Comparison of ENCODE assay signal across 17 cellular contexts in genomic region chr2:241575624-241576292, GRCh38. TPM values are rescaled to one million over a fixed set of nuclear protein-coding genes. Genes with fewer than 3 reads are reported as not detected.
DNase-seq lines count a peak whose midpoint lies in the region; ATAC-seq and TF ChIP-seq lines count a peak whose summit lies in the region.
"Had no signal": no experiment of that assay in that cellular context is flagged by ENCODE, and none has a peak within 500 bp of the region (broad histone marks: within the 10 kb centered on the region; RNA-seq: fewer than 3 reads in every experiment).

No MANE protein-coding gene starts in this region.

- H3K4me3 ChIP-seq in IMR-90 (ENCODE audit: insufficient read depth, low read depth, low read length) = no peak overlapping the region
- H3K4me3 ChIP-seq: GM23248, PC-9, SJCRH30 had no signal

- peaks cover 23% of the 10 kb centered on the region for H3K36me3 ChIP-seq in IMR-90 (ENCODE audit: control insufficient read depth, insufficient read depth, low read length)

- DNase-seq in IMR-90 = no peak
- peak; percentile 38 for DNase-seq in ecto neural progenitor cell (ENCODE audit: low spot score)
- no peak for DNase-seq in stimulated activated naive B cell treated with anti-CD40 and anti-IgM and Interleukin-4, amounts not matched to agents 10 μg/mL and 1 μg/mL and 100 μg/mL, for 72 hours
- DNase-seq in activated T-cell treated with anti-CD3 and anti-CD28 coated beads, Interleukin-2, amount 50 U/mL, for 72 hours = no peak
- no peak for DNase-seq in A172 (ENCODE audit: low spot score)
- DNase-seq in cerebellum (ENCODE audit: low spot score) = no peak
- DNase-seq: CD4-positive, CD25-positive, alpha-beta regulatory T cell; GM23248; Kasumi-1; NCI-H1105; NCI-H1694; NCI-H510A treated with DMSO at 0.1 percent for 48 hours; NCI-H82; PC-9; SJCRH30 had no signal

- peaks cover 19% of the 10 kb centered on the region for H4K20me1 ChIP-seq in IMR-90 (ENCODE audit: insufficient read depth, low read length)

- ATAC-seq in IMR-90 (ENCODE audit: low read depth) = no peak
- no peak for ATAC-seq in stimulated activated naive B cell treated with anti-CD40 and anti-IgM and Interleukin-4, amounts not matched to agents 10 μg/mL and 1 μg/mL and 100 μg/mL, for 72 hours (replicated peaks)
- ATAC-seq in activated T-cell treated with anti-CD3 and anti-CD28 coated beads, Interleukin-2, amount 50 U/mL, for 72 hours (replicated peaks in 1 of 2) = no peak

- TF ChIP-seq POLR2A in IMR-90 (IDR thresholded peaks at IDR 0.05; ENCODE audit: low read depth, low read length) = no peak

- H4K91ac ChIP-seq in IMR-90 (ENCODE audit: insufficient read depth, low read depth, low read length) = no peak overlapping the region

- peak overlapping the region; percentile 82 for H2AK9ac ChIP-seq in IMR-90 (replicated peaks; ENCODE audit: low read depth, low read length, poor library complexity)

- no peak overlapping the region for H3K4me3 Mint-ChIP-seq in nephron
- H3K4me3 Mint-ChIP-seq in stimulated activated naive B cell treated with anti-CD40 and anti-IgM and Interleukin-4, amounts not matched to agents 10 μg/mL and 1 μg/mL and 100 μg/mL, for 72 hours = no peak overlapping the region
- no peak overlapping the region for H3K4me3 Mint-ChIP-seq in activated T-cell treated with anti-CD3 and anti-CD28 coated beads, Interleukin-2, amount 50 U/mL, for 72 hours
- H3K4me3 Mint-ChIP-seq: B cell; CD4-positive, CD25-positive, alpha-beta regulatory T cell had no signal

- no peaks in the 10 kb centered on the region; a peak in 1 of 4 replicates for H3K79me1 ChIP-seq in IMR-90 (ENCODE audit: low read depth in 1 of 2, low read length in 2 of 2)

- H3K4ac ChIP-seq in IMR-90 (ENCODE audit: low read depth, low read length) = no peak overlapping the region

- peaks cover 55% of the 10 kb centered on the region for H3K36me3 Mint-ChIP-seq in nephron (ENCODE audit: low read depth)
- peaks cover 22 to 42% of the 10 kb centered on the region in 2 donors for H3K36me3 Mint-ChIP-seq in stimulated activated naive B cell treated with anti-CD40 and anti-IgM and Interleukin-4, amounts not matched to agents 10 μg/mL and 1 μg/mL and 100 μg/mL, for 72 hours
- H3K36me3 Mint-ChIP-seq in activated T-cell treated with anti-CD3 and anti-CD28 coated beads, Interleukin-2, amount 50 U/mL, for 72 hours (ENCODE audit: insufficient read depth in 2 of 2) = no peaks in the 10 kb centered on the region

- H3K18ac ChIP-seq in IMR-90 (ENCODE audit: low read depth, low read length) = no peak overlapping the region

- H4K8ac ChIP-seq in IMR-90 (ENCODE audit: low read depth in 2 of 2, low read length in 2 of 2) = no peak overlapping the region

- TF ChIP-seq CTCF in IMR-90 (conservative IDR thresholded peaks at IDR 0.05; ENCODE audit: low read depth, low read length) = no peak
- no peak for TF ChIP-seq CTCF in nephron (IDR thresholded peaks at IDR 0.05; ENCODE audit: unreplicated experiment in 3 of 3)

- no peak overlapping the region for H2AFZ ChIP-seq in IMR-90 (replicated peaks; ENCODE audit: low read length, poor library complexity)
- H2AFZ ChIP-seq: GM23248, PC-9 had no signal

- peaks cover 5% of the 10 kb centered on the region; the same call in 1 of the 2 replicates for H3K4me1 ChIP-seq in IMR-90 (ENCODE audit: control insufficient read depth, insufficient read depth, low read length)
- H3K4me1 ChIP-seq: SJCRH30 had no signal

- H2BK15ac ChIP-seq in IMR-90 (ENCODE audit: low read depth, low read length) = no peak overlapping the region

- intact Hi-C loops in IMR-90 (cut with micrococcal nuclease) = no loop called here

- no peak overlapping the region for H3K9ac ChIP-seq in IMR-90 (ENCODE audit: low read depth, low read length)
- H3K9ac ChIP-seq: GM23248 had no signal

- CTCF ChIA-PET in IMR-90 (lab: Yijun Ruan, JAX) = no interaction called here

- H3K27me3 ChIP-seq in IMR-90 (ENCODE audit: control insufficient read depth, insufficient read depth, low read length) = no peaks in the 10 kb centered on the region
- H3K27me3 ChIP-seq: SJCRH30 had no signal

- BruUV-seq in IMR-90 (replicated peaks; lab: Mats Ljungman, UMichigan) = no TSS peak

- in situ Hi-C loops in IMR-90 (cut with MboI; ENCODE audit: low sequenced_read_pairs) = no loop called here

- H3K23ac ChIP-seq in IMR-90 (ENCODE audit: low read depth, low read length) = no peak overlapping the region

- dilution Hi-C loops in IMR-90 (cut with HindIII; ENCODE audit: low sequenced_read_pairs, unreplicated experiment) = no loop called here

- H2BK20ac ChIP-seq in IMR-90 (ENCODE audit: low read depth, low read length) = no peak overlapping the region

- H3K27me3 Mint-ChIP-seq in nephron (ENCODE audit: low read depth) = peaks cover 11% of the 10 kb centered on the region
- H3K27me3 Mint-ChIP-seq in stimulated activated naive B cell treated with anti-CD40 and anti-IgM and Interleukin-4, amounts not matched to agents 10 μg/mL and 1 μg/mL and 100 μg/mL, for 72 hours = no peaks in the 10 kb centered on the region
- no peaks in the 10 kb centered on the region for H3K27me3 Mint-ChIP-seq in activated T-cell treated with anti-CD3 and anti-CD28 coated beads, Interleukin-2, amount 50 U/mL, for 72 hours (ENCODE audit: low read depth)
- H3K27me3 Mint-ChIP-seq: B cell; CD4-positive, CD25-positive, alpha-beta regulatory T cell had no signal

- H3K56ac ChIP-seq in IMR-90 (ENCODE audit: extremely low read depth, insufficient read depth, low read length) = no peak overlapping the region

- peaks cover 22% of the 10 kb centered on the region for H3K4me1 Mint-ChIP-seq in nephron
- peaks cover 0 to 5% of the 10 kb centered on the region in 2 donors for H3K4me1 Mint-ChIP-seq in stimulated activated naive B cell treated with anti-CD40 and anti-IgM and Interleukin-4, amounts not matched to agents 10 μg/mL and 1 μg/mL and 100 μg/mL, for 72 hours
- H3K4me1 Mint-ChIP-seq in activated T-cell treated with anti-CD3 and anti-CD28 coated beads, Interleukin-2, amount 50 U/mL, for 72 hours (ENCODE audit: low read depth) = no peaks in the 10 kb centered on the region
- H3K4me1 Mint-ChIP-seq: CD4-positive, CD25-positive, alpha-beta regulatory T cell had no signal

- TF ChIP-seq RAD21 in IMR-90 (IDR thresholded peaks at IDR 0.05; ENCODE audit: low read length) = no peak

- H2BK120ac ChIP-seq in IMR-90 (ENCODE audit: low read depth, low read length) = no peak overlapping the region

- no peak overlapping the region for H2BK5ac ChIP-seq in IMR-90 (ENCODE audit: low read depth, low read length, poor library complexity, severe bottlenecking)

- no peaks in the 10 kb centered on the region for H3K9me3 ChIP-seq in IMR-90 (ENCODE audit: control insufficient read depth, insufficient read depth, low read length)

- 100% methylated on average over 2 of the region's 5 CpGs; no CpG with 5 or more reads in 1 of the 2 experiments for WGBS in IMR-90 (ENCODE audit: extremely low coverage in 2 of 2, insufficient read length in 1 of 2), 2 experiments

- H2AK5ac ChIP-seq in IMR-90 (ENCODE audit: low read depth, low read length) = no peak overlapping the region

- H3K9me3 Mint-ChIP-seq in nephron = peaks cover 18% of the 10 kb centered on the region
- H3K9me3 Mint-ChIP-seq in stimulated activated naive B cell treated with anti-CD40 and anti-IgM and Interleukin-4, amounts not matched to agents 10 μg/mL and 1 μg/mL and 100 μg/mL, for 72 hours = no peaks in the 10 kb centered on the region
- no peaks in the 10 kb centered on the region for H3K9me3 Mint-ChIP-seq in activated T-cell treated with anti-CD3 and anti-CD28 coated beads, Interleukin-2, amount 50 U/mL, for 72 hours
- H3K9me3 Mint-ChIP-seq: CD4-positive, CD25-positive, alpha-beta regulatory T cell had no signal

- H3K4me2 ChIP-seq in IMR-90 (ENCODE audit: low read depth, low read length) = no peak overlapping the region
- H3K4me2 ChIP-seq: PC-9 had no signal

- H3K14ac ChIP-seq in IMR-90 (replicated peaks; ENCODE audit: low read depth, low read length) = no peak overlapping the region

- no peak overlapping the region for H3K27ac ChIP-seq in IMR-90 (ENCODE audit: insufficient read depth, low read length)
- H3K27ac ChIP-seq: GM23248, PC-9, SJCRH30 had no signal

- H4K5ac ChIP-seq in IMR-90 (ENCODE audit: low read depth, low read length) = no peak overlapping the region

- POLR2A ChIA-PET in IMR-90 (lab: Charles Lee; ENCODE audit: unreplicated experiment) = no interaction called here

- peak overlapping the region in 2 of 3 experiments; percentile 41 to 83 for H3K27ac Mint-ChIP-seq in nephron
- H3K27ac Mint-ChIP-seq in stimulated activated naive B cell treated with anti-CD40 and anti-IgM and Interleukin-4, amounts not matched to agents 10 μg/mL and 1 μg/mL and 100 μg/mL, for 72 hours = peak overlapping the region; percentile 38
- no peak overlapping the region for H3K27ac Mint-ChIP-seq in activated T-cell treated with anti-CD3 and anti-CD28 coated beads, Interleukin-2, amount 50 U/mL, for 72 hours
- H3K27ac Mint-ChIP-seq: B cell had no signal

- H3K9me1 ChIP-seq in IMR-90 (ENCODE audit: insufficient read depth, low read length) = no peaks in the 10 kb centered on the region; the same call in 1 of the 2 replicates

TF ChIP-seq in IMR-90, 13 proteins besides CTCF, POLR2A, EP300 and RAD21 (continues in another document):
- no peak for TF ChIP-seq NFE2L2 (IDR thresholded peaks at IDR 0.05; ENCODE audit: low read depth, low read length)
- no peak for TF ChIP-seq RCOR1 (IDR thresholded peaks at IDR 0.05; ENCODE audit: insufficient replicate concordance, low read length)
- TF ChIP-seq MAZ (IDR thresholded peaks at IDR 0.05; ENCODE audit: borderline replicate concordance, low read depth, low read length) = no peak
- TF ChIP-seq SMC3 (IDR thresholded peaks at IDR 0.05; ENCODE audit: low read depth, low read length) = no peak
- TF ChIP-seq FOS (IDR thresholded peaks at IDR 0.05; ENCODE audit: low read depth, low read length) = no peak
- no peak for TF ChIP-seq CEBPB (IDR thresholded peaks at IDR 0.05; ENCODE audit: low read depth, low read length)
- TF ChIP-seq RFX5 (IDR thresholded peaks at IDR 0.05; ENCODE audit: low read depth, low read length) = no peak

RNA-seq across cellular contexts. Expression of gene BOK, which starts 17.2 kb away (rescaled TPM):
- total RNA-seq in IMR-90 (2012; rRNA removed) (13.3 and 15.8 TPM in 2 replicates), cerebellum (19.1 TPM)
- 34.4 and 37.4 TPM in 2 replicates for polyA plus RNA-seq in IMR-90 (2012; rRNA removed)
- 28.7 and 58.2 TPM in 2 replicates for polyA plus RNA-seq in IMR-90 (2012; cell fraction: cytosol; rRNA removed)
- 40.1 and 75.2 TPM in 2 replicates for polyA plus RNA-seq in IMR-90 (2012; cell fraction: nucleus; rRNA removed; ENCODE audit: low replicate concordance)
- total RNA-seq in activated T-cell treated with anti-CD3 and anti-CD28 coated beads, Interleukin-2, amount 50 U/mL, for 72 hours = under 1 TPM in 1 of 2 donors, not detected in 1; 0.10 TPM
- 0.07 and 0.60 TPM in 2 replicates for total RNA-seq in A172 (2014; rRNA removed; shearing (Covaris generic))
- total RNA-seq: CD4-positive, CD25-positive, alpha-beta regulatory T cell had no signal
- polyA plus RNA-seq: CD4-positive, CD25-positive, alpha-beta regulatory T cell had no signal
